Comparison of ENCODE assay signal across 10 cellular contexts in genomic region chr6:12545837-12546658, GRCh38.
DNase-seq lines count a peak whose midpoint lies in the region; TF ChIP-seq lines count a peak whose summit lies in the region.
"Had no signal": no experiment of that assay in that cellular context is flagged by ENCODE, and none has a peak within 500 bp of the region (broad histone marks: within the 10 kb centered on the region; RNA-seq: fewer than 3 reads in every experiment).

No MANE protein-coding gene starts in this region.

- H4K20me1 ChIP-seq in GM23248 (ENCODE audit: insufficient read depth) (no peaks in the 10 kb centered on the region), SK-N-SH (ENCODE audit: insufficient read depth) (no peaks in the 10 kb centered on the region)

- H2AFZ ChIP-seq in GM23248 (no peak overlapping the region), SK-N-SH (ENCODE audit: low read depth) (no peak overlapping the region)

- H3K27ac ChIP-seq in GM23248 (no peak overlapping the region), SK-N-SH (ENCODE audit: low read depth in 2 of 2, low read length in 1 of 2) (peak overlapping the region in 1 of 2 experiments; percentile 11; a peak in 1 of 4 replicates), ovary (no peak overlapping the region)

- DNase-seq in GM23248 (peak; percentile 76), SK-N-SH (no peak), fibroblast of peridontal ligament (ENCODE audit: extremely low read depth) (peak; percentile 72), DMS79 (lab: John Stamatoyannopoulos, UW) (no peak), ovary (no peak), foreskin melanocyte (no peak), SIG-M5 (lab: John Stamatoyannopoulos, UW) (no peak)
- DNase-seq: activated CD4-positive, alpha-beta T cell treated with anti-CD3 and anti-CD28 coated beads for 4 hours; NCI-H2081 had no signal

- H3K79me2 ChIP-seq in GM23248 (ENCODE audit: insufficient read depth) (no peaks in the 10 kb centered on the region), SK-N-SH (ENCODE audit: insufficient read depth) (no peaks in the 10 kb centered on the region)

- TF ChIP-seq RAD21 in SK-N-SH (IDR thresholded peaks at IDR 0.05; ENCODE audit: low read length): no peak

- H3K27me3 ChIP-seq in GM23248 (replicated peaks; ENCODE audit: insufficient read depth): no peaks in the 10 kb centered on the region
- H3K27me3 ChIP-seq in SK-N-SH (ENCODE audit: insufficient read depth): no peaks in the 10 kb centered on the region
- H3K27me3 ChIP-seq in skeletal muscle satellite cell (ENCODE audit: control insufficient read depth, insufficient read depth, low read length): no peaks in the 10 kb centered on the region
- no peaks in the 10 kb centered on the region for H3K27me3 ChIP-seq in ovary

- H3K4me2 ChIP-seq in GM23248 (ENCODE audit: unreplicated experiment) (peak overlapping the region; percentile 42), SK-N-SH (0 out of 2 replicates have a peak overlapping the region, but pooled peaks have one; percentile 9), skeletal muscle satellite cell (ENCODE audit: low read length) (peak overlapping the region; percentile 3)

- TF ChIP-seq EP300 in SK-N-SH (IDR thresholded peaks at IDR 0.05; ENCODE audit: borderline replicate concordance in 1 of 2, low read depth in 1 of 2, low read length in 1 of 2) (peak in 1 of 2 experiments; percentile 70; a peak in 2 of 4 replicates), ovary (IDR thresholded peaks at IDR 0.05) (no peak)

- no peak for TF ChIP-seq CTCF in SK-N-SH (IDR thresholded peaks at IDR 0.05)
- TF ChIP-seq CTCF in ovary (IDR thresholded peaks at IDR 0.05): no peak

- H3K9me3 ChIP-seq in GM23248 (ENCODE audit: low read depth) (no peaks in the 10 kb centered on the region), SK-N-SH (no peaks in the 10 kb centered on the region), skeletal muscle satellite cell (replicated peaks; ENCODE audit: low read length) (no peaks in the 10 kb centered on the region), ovary (no peaks in the 10 kb centered on the region)

- TF ChIP-seq POLR2A in ovary (IDR thresholded peaks at IDR 0.05): no peak

- H3K4me3 ChIP-seq in GM23248 (no peak overlapping the region), SK-N-SH (ENCODE audit: low read depth in 2 of 2, low read length in 1 of 2) (no peak overlapping the region), skeletal muscle satellite cell (ENCODE audit: low read length) (no peak overlapping the region), ovary (no peak overlapping the region)

- intact Hi-C loops in ovary (cut with DNase I): no loop called here

- CTCF ChIA-PET in SK-N-SH (lab: Yijun Ruan, JAX): no interaction called here

- peaks cover 26% of the 10 kb centered on the region for H3K4me1 ChIP-seq in GM23248 (ENCODE audit: insufficient read depth)
- H3K4me1 ChIP-seq in SK-N-SH (ENCODE audit: control insufficient read depth in 1 of 2, insufficient read depth in 2 of 2, low read depth in 1 of 2, low read length in 1 of 2): peaks cover 0 to 6% of the 10 kb centered on the region in 2 experiments; a peak in 1 of 4 replicates
- H3K4me1 ChIP-seq in skeletal muscle satellite cell (ENCODE audit: control insufficient read depth, insufficient read depth, low read length): peaks cover 23% of the 10 kb centered on the region
- no peaks in the 10 kb centered on the region for H3K4me1 ChIP-seq in ovary (ENCODE audit: insufficient read depth)

- H3K36me3 ChIP-seq in GM23248 (ENCODE audit: low read depth) (no peaks in the 10 kb centered on the region), SK-N-SH (replicated peaks in 1 of 2; ENCODE audit: control insufficient read depth in 1 of 2, insufficient read depth in 2 of 2, low read length in 1 of 2) (no peaks in the 10 kb centered on the region), skeletal muscle satellite cell (ENCODE audit: insufficient read depth, low read length) (no peaks in the 10 kb centered on the region), ovary (no peaks in the 10 kb centered on the region)

- in situ Hi-C loops in GM23248 (cut with MboI): no loop called here

- H3K9ac ChIP-seq in GM23248 (no peak overlapping the region), SK-N-SH (no peak overlapping the region), skeletal muscle satellite cell (ENCODE audit: low read depth, low read length) (no peak overlapping the region)

- WGBS in GM23248 (ENCODE audit: low coverage in 1 of 2, low lambda C conversion rate in 2 of 2, missing lambda C conversion rate in 2 of 2), 2 experiments: 20 to 26% methylated on average over 5 of the region's 5 CpGs
- WGBS in SK-N-SH (ENCODE audit: low lambda C conversion rate): 83% methylated on average over 5 of the region's 5 CpGs
- WGBS in ovary, 3 donors: 34 to 47% (median 40%) methylated on average over 5 of the region's 5 CpGs

- POLR2A ChIA-PET in SK-N-SH (lab: Yijun Ruan, JAX): no interaction called here

- H3K9me2 ChIP-seq in GM23248 (ENCODE audit: insufficient read depth) (no peaks in the 10 kb centered on the region), SK-N-SH (no peaks in the 10 kb centered on the region)

- H3F3A ChIP-seq in GM23248 (ENCODE audit: insufficient read depth) (peaks cover 17% of the 10 kb centered on the region), SK-N-SH (replicated peaks; ENCODE audit: insufficient read depth) (peaks cover 4% of the 10 kb centered on the region)

TF ChIP-seq in SK-N-SH, 30 proteins besides CTCF, POLR2A, EP300 and RAD21:
- TF ChIP-seq RXRA (IDR thresholded peaks at IDR 0.05; ENCODE audit: borderline replicate concordance, low read depth) (0 out of 2 replicates have a peak, but pooled peaks have one; percentile 32), PBX3 (IDR thresholded peaks at IDR 0.05) (peak; percentile 71), FOSL2 (IDR thresholded peaks at IDR 0.05; ENCODE audit: borderline replicate concordance, low read depth) (peak; percentile 89), ELF1 (IDR thresholded peaks at IDR 0.05) (no peak), JUND (IDR thresholded peaks at IDR 0.05) (peak; percentile 85), NFIC (IDR thresholded peaks at IDR 0.05; ENCODE audit: borderline replicate concordance) (peak; percentile 67), MAX (IDR thresholded peaks at IDR 0.05; ENCODE audit: low read depth) (0 out of 2 replicates have a peak, but pooled peaks have one; percentile 16), IRF3 (IDR thresholded peaks at IDR 0.05; ENCODE audit: low read depth, low read length) (no peak), YY1 (IDR thresholded peaks at IDR 0.05; ENCODE audit: low read depth) (no peak), TEAD4 (IDR thresholded peaks at IDR 0.05; ENCODE audit: borderline replicate concordance, insufficient read depth) (peak; percentile 55; the same call in 1 of the 2 replicates), TCF12 (IDR thresholded peaks at IDR 0.05) (peak; percentile 85)
- TF ChIP-seq, protein P1, sequence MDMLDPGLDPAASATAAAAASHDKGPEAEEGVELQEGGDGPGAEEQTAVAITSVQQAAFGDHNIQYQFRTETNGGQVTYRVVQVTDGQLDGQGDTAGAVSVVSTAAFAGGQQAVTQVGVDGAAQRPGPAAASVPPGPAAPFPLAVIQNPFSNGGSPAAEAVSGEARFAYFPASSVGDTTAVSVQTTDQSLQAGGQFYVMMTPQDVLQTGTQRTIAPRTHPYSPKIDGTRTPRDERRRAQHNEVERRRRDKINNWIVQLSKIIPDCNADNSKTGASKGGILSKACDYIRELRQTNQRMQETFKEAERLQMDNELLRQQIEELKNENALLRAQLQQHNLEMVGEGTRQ (IDR thresholded peaks at IDR 0.05; ENCODE audit: borderline replicate concordance, low read depth, low read length): no peak

Comparison
In these comparisons a context has a peak if more than half of its experiments do, and no peak if none do; other contexts are left out.
1. DNase-seq: peak in GM23248 (single experiment) and fibroblast of peridontal ligament (single experiment); none in SK-N-SH (single experiment), DMS79 (single experiment), ovary (0 of 5), foreskin melanocyte (single experiment) and SIG-M5 (single experiment).
2. Peak in every context shown above with its lines, with median percentiles within 50 percentile points of each other: H3K4me2 ChIP-seq.